ENCODE assay signal across 8 cellular contexts in the genomic region with DNA sequence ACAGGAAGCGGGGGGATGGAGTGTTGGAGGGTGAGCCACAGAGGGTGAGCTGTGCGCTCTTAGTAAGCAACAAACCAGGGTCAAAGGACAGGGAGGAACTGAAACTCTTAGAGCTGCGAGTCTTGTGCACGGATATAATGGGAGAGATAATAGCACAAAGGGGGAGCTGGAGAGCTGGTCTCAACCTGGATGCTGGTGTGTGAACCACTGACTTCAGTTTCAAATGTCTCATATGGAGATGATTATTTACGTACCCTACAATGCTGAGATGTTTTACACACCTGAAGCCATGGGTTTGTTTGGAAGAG. TPM values are rescaled to one million over a fixed set of nuclear protein-coding genes. Genes with fewer than 3 reads are reported as not detected.
A peak's percentile ranks its signal among the peaks of the same experiment; 100 is the strongest.
DNase-seq lines count a peak whose midpoint lies in the region; ATAC-seq and TF ChIP-seq lines count a peak whose summit lies in the region.

No MANE protein-coding gene starts in this region.

- in situ Hi-C loops in GM13977 (cut with MboI; ENCODE audit: low pct_unique_long_range_greater_than_20kb, low sequenced_read_pairs, unreplicated experiment), result no loop called here

- no peaks in the 10 kb centered on the region for H3K36me3 ChIP-seq in esophagus muscularis mucosa

- no peak for TF ChIP-seq POLR2A in esophagus muscularis mucosa (IDR thresholded peaks at IDR 0.05; ENCODE audit: low read depth)

- H3K27me3 ChIP-seq in esophagus muscularis mucosa, result no peaks in the 10 kb centered on the region

- 56% methylated on average over 5 of the region's 5 CpGs for WGBS in esophagus muscularis mucosa

- CTCF ChIA-PET in RWPE1 (lab: Yijun Ruan, JAX), result interaction anchor here (0.8 kb wide), 1 partner anchor 52 kb away, joined by 3 read pairs; no protein-coding TSS in a partner anchor

- H3K27ac ChIP-seq in esophagus muscularis mucosa (replicated peaks in 1 of 4) (no peak overlapping the region), RWPE1 (no peak overlapping the region)

- H3K4me1 ChIP-seq in esophagus muscularis mucosa, result peaks cover 7 to 15% (median 11%) of the 10 kb centered on the region in 4 donors

- TF ChIP-seq RAD21 in Ishikawa (IDR thresholded peaks at IDR 0.05; ENCODE audit: low read depth), result peak; percentile 10; the same call in 1 of the 2 replicates

- POLR2A ChIA-PET in RWPE1 (lab: Yijun Ruan, JAX; ENCODE audit: low non-redundant PET), result interaction anchor here (0.6 kb wide), 1 partner anchor 36 kb away, joined by 5 read pairs; a partner anchor contains a TSS

- peak; percentile 100 for ATAC-seq in GM21786 (IDR thresholded peaks at IDR 0.05; ENCODE audit: unreplicated experiment)

- no peak for TF ChIP-seq EP300 in Ishikawa (IDR thresholded peaks at IDR 0.05; ENCODE audit: borderline replicate concordance)
- no peak for TF ChIP-seq EP300 in esophagus muscularis mucosa (IDR thresholded peaks at IDR 0.05)

- H3K4me3 ChIP-seq in esophagus muscularis mucosa, result no peak overlapping the region

- TF ChIP-seq CTCF in GM13977 (IDR thresholded peaks at IDR 0.05; ENCODE audit: extremely low read depth, insufficient read depth, missing control alignments), result peak; percentile 39
- no peak for TF ChIP-seq CTCF in esophagus muscularis mucosa (IDR thresholded peaks at IDR 0.05)
- TF ChIP-seq CTCF in RWPE1 (conservative IDR thresholded peaks at IDR 0.05; ENCODE audit: low read depth), result no peak

- intact Hi-C loops in esophagus muscularis mucosa (cut with DNase I), result no loop called here

- peak; percentile 88 for DNase-seq in GM13977 (ENCODE audit: low spot score)
- peak; percentile 89 for DNase-seq in esophagus muscularis mucosa (ENCODE audit: extremely low spot score)
- no peak for DNase-seq in NCI-H526 treated with DMSO at 0.1 percent for 48 hours (lab: John Stamatoyannopoulos, UW)
- DNase-seq in NCI-H2171 treated with DMSO at 0.1 percent for 48 hours (lab: John Stamatoyannopoulos, UW), result no peak
- DNase-seq in hepatic stellate cell (ENCODE audit: low spot score), result no peak
- no peak for DNase-seq in RWPE1 (ENCODE audit: low spot score)

- no peaks in the 10 kb centered on the region for H3K9me3 ChIP-seq in esophagus muscularis mucosa

TF ChIP-seq in Ishikawa, 13 proteins besides CTCF, POLR2A, EP300 and RAD21:
- TF ChIP-seq FOXM1 (IDR thresholded peaks at IDR 0.05; ENCODE audit: borderline replicate concordance, low read depth) (no peak), EGR1 (IDR thresholded peaks at IDR 0.05) (no peak), CEBPB (IDR thresholded peaks at IDR 0.05) (no peak)

RNA-seq across cellular contexts. Expression of a gene that starts 35.9 kb away (rescaled TPM):
- total RNA-seq in esophagus muscularis mucosa, result 10 to 100 TPM in 3 of 4 donors, 1 to 10 TPM in 1; 9.6 to 27.5 (median 20.1) TPM

RNA-seq across cellular contexts. Expression of a gene that starts 37.5 kb away (rescaled TPM):
- total RNA-seq in esophagus muscularis mucosa, result 10 to 100 TPM; 17.9 to 41.7 (median 32.2) TPM

Comparison
In these comparisons a context has a peak if more than half of its experiments do, and no peak if none do; other contexts are left out.
1. DNase-seq: peak in GM13977 (single experiment) and esophagus muscularis mucosa (single experiment); none in NCI-H526 treated with DMSO at 0.1 percent for 48 hours (single experiment), NCI-H2171 treated with DMSO at 0.1 percent for 48 hours (single experiment), hepatic stellate cell (single experiment) and RWPE1 (single experiment).